Comparison of ENCODE assay signal across 18 cellular contexts in the genomic region with DNA sequence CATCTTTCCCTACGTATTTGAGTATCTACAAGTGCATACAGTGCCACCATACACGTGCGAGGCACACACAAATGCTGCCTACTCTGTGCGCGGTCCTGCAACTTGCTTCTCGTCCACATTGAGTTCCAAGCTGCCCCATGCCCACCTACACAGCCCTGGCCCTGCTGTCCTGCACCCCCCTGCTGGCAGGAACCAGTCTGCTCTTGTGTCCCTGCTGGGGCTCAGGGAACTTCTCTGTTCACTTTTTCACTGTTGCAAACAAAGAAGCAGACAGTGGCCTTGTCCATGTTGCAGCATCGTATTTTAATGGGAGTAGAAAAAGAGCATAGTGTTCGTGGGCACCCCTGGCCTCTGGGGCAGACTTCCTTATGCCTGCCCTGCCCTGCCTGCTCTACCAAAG. TPM values are rescaled to one million over a fixed set of nuclear protein-coding genes. Genes with fewer than 3 reads are reported as not detected.
DNase-seq lines count a peak whose midpoint lies in the region; ATAC-seq, FAIRE-seq and TF ChIP-seq lines count a peak whose summit lies in the region.
"Had no signal": no experiment of that assay in that cellular context is flagged by ENCODE, and none has a peak within 500 bp of the region (broad histone marks: within the 10 kb centered on the region; RNA-seq: fewer than 3 reads in every experiment).

No MANE protein-coding gene starts in this region.

- H3K27ac Mint-ChIP-seq in CD4-positive, alpha-beta T cell = peak overlapping the region; percentile 49
- no peak overlapping the region; a peak in 1 of 7 replicates for H3K27ac Mint-ChIP-seq in H9
- H3K27ac Mint-ChIP-seq: activated CD4-positive, alpha-beta memory T cell treated with anti-CD3 and anti-CD28 coated beads for 36 hours; CD8-positive, alpha-beta T cell; T-helper 2 cell treated with Interferon-gamma antibody and Interleukin-4, amounts not matched to agents 5 μg/mL and 100 μg/mL, for 36 hours had no signal

- CTCF ChIA-PET in CD4-positive, alpha-beta T cell (lab: Charles Lee) = interaction anchor here (3.5 kb wide), 1 partner anchor 16 kb away, joined by 42 read pairs; a partner anchor contains a TSS
- CTCF ChIA-PET in K562 (lab: Yijun Ruan, JAX; ENCODE audit: low intra/inter-chr PET ratio) = no interaction called here

- intact Hi-C loops in CD4-positive, alpha-beta T cell (cut with DNase I, micrococcal nuclease) = no loop called here
- intact Hi-C loops in K562 (cut with micrococcal nuclease) = no loop called here
- intact Hi-C loops in posterior vena cava (cut with DNase I) = no loop called here

- FAIRE-seq in K562 (lab: Jason Lieb, UNC) = no peak
- FAIRE-seq: HTR-8/SVneo, keratinocyte, RCC 7860 had no signal

- H3K79me2 ChIP-seq in K562 (ENCODE audit: control insufficient read depth, insufficient read depth, low read length) (no peaks in the 10 kb centered on the region), trophoblast cell (ENCODE audit: control insufficient read depth, insufficient read depth, low read length, poor library complexity) (no peaks in the 10 kb centered on the region), H9 (ENCODE audit: insufficient read depth, low read length) (no peaks in the 10 kb centered on the region)

- TF ChIP-seq EP300 in K562 (IDR thresholded peaks at IDR 0.05; ENCODE audit: low read length) = no peak

- peaks cover 32% of the 10 kb centered on the region for H3K4me1 Mint-ChIP-seq in CD4-positive, alpha-beta T cell (ENCODE audit: low read depth)
- peaks cover 27 to 30% of the 10 kb centered on the region in 2 experiments for H3K4me1 Mint-ChIP-seq in H9

- H3K9me3 Mint-ChIP-seq in CD4-positive, alpha-beta T cell = no peaks in the 10 kb centered on the region
- H3K9me3 Mint-ChIP-seq in H9 = no peaks in the 10 kb centered on the region
- H3K9me3 Mint-ChIP-seq: activated CD4-positive, alpha-beta memory T cell treated with anti-CD3 and anti-CD28 coated beads for 36 hours; CD8-positive, alpha-beta T cell; T-helper 2 cell treated with Interferon-gamma antibody and Interleukin-4, amounts not matched to agents 5 μg/mL and 100 μg/mL, for 36 hours had no signal

- no peak overlapping the region for H2AK5ac ChIP-seq in trophoblast cell (ENCODE audit: low read length)
- H2AK5ac ChIP-seq in H9 (ENCODE audit: insufficient read length, low read length) = no peak overlapping the region

- H4K91ac ChIP-seq in trophoblast cell (ENCODE audit: low read depth, low read length) (no peak overlapping the region), H9 (ENCODE audit: insufficient read length, low read depth, low read length) (no peak overlapping the region)

- H3K56ac ChIP-seq in H9 (ENCODE audit: insufficient read length, low read depth, low read length) = no peak overlapping the region

- H3K79me1 ChIP-seq in trophoblast cell (ENCODE audit: low read length) (no peaks in the 10 kb centered on the region), H9 (ENCODE audit: insufficient read depth, low read depth, low read length, poor library complexity, severe bottlenecking) (no peaks in the 10 kb centered on the region)

- no peak overlapping the region for H4K5ac ChIP-seq in H9 (ENCODE audit: insufficient read length, low read depth, low read length)

- no peak overlapping the region for H2AFZ ChIP-seq in K562 (ENCODE audit: low read depth, low read length)
- no peak overlapping the region for H2AFZ ChIP-seq in trophoblast cell (ENCODE audit: insufficient read depth, low read length, poor library complexity)
- H2AFZ ChIP-seq in H9 (ENCODE audit: low read length) = no peak overlapping the region

- no peak for TF ChIP-seq CTCF in CD4-positive, alpha-beta T cell (IDR thresholded peaks at IDR 0.05)
- TF ChIP-seq CTCF in K562 (IDR thresholded peaks at IDR 0.05 in 2 of 3, conservative IDR thresholded peaks at IDR 0.05 in 1 of 3; ENCODE audit: insufficient read depth in 2 of 3, low read depth in 1 of 3, low read length in 3 of 3) = no peak
- no peak; the same call in 2 of the 3 replicates for TF ChIP-seq CTCF in H9 (conservative IDR thresholded peaks at IDR 0.05)

- no peak for TF ChIP-seq POLR2A in K562 (conservative IDR thresholded peaks at IDR 0.05)

- no peaks in the 10 kb centered on the region for H4K20me1 ChIP-seq in K562 (replicated peaks; ENCODE audit: control insufficient read depth, insufficient read depth, low read length)
- H4K20me1 ChIP-seq in H9 (ENCODE audit: control insufficient read depth, insufficient read depth, insufficient read length) = no peaks in the 10 kb centered on the region

- in situ Hi-C loops in K562 (cut with MboI) = loop anchor here (25.0 kb wide), 1 partner anchor 835 kb away; no protein-coding TSS in a partner anchor

- H3K23ac ChIP-seq in trophoblast cell (ENCODE audit: low read length) = no peak overlapping the region
- no peak overlapping the region for H3K23ac ChIP-seq in H9 (ENCODE audit: insufficient read length, low read depth, low read length)

- H3K9ac ChIP-seq in K562 (ENCODE audit: insufficient read depth in 1 of 2, low read depth in 2 of 2, low read length in 2 of 2) (0 out of 4 replicates have a peak overlapping the region, but pooled peaks of 1 of the 2 experiments have one; percentile 43), trophoblast cell (ENCODE audit: low read length) (no peak overlapping the region), H9 (ENCODE audit: extremely low read depth, insufficient read length, low read length) (no peak overlapping the region)

- no peak overlapping the region for H2BK12ac ChIP-seq in trophoblast cell (ENCODE audit: low read length)
- H2BK12ac ChIP-seq in H9 (ENCODE audit: insufficient read length, low read depth, low read length) = no peak overlapping the region

- H3K36me3 ChIP-seq in K562 (ENCODE audit: control insufficient read depth, insufficient read depth, low read length) (peaks cover 4% of the 10 kb centered on the region; the same call in 1 of the 3 replicates), trophoblast cell (ENCODE audit: control insufficient read depth in 1 of 2, insufficient read depth in 2 of 2, low read length in 2 of 2) (no peaks in the 10 kb centered on the region)
- H3K36me3 ChIP-seq: cardiac muscle cell had no signal

- peaks cover 8% of the 10 kb centered on the region for H3K36me3 Mint-ChIP-seq in CD4-positive, alpha-beta T cell (ENCODE audit: low read depth)
- no peaks in the 10 kb centered on the region for H3K36me3 Mint-ChIP-seq in H9 (ENCODE audit: insufficient read depth in 1 of 3, low read depth in 3 of 3)
- H3K36me3 Mint-ChIP-seq: activated CD4-positive, alpha-beta memory T cell treated with anti-CD3 and anti-CD28 coated beads for 36 hours had no signal

- WGBS in K562 (ENCODE audit: insufficient coverage, low coverage, missing lambda C conversion rate) = 73% methylated on average over 8 of the region's 8 CpGs
- no CpG with 5 or more reads among the region's 8 CpGs for WGBS in trophoblast cell (ENCODE audit: extremely low coverage, insufficient coverage, insufficient read length)
- WGBS in H9 (ENCODE audit: extremely low coverage, insufficient read length, low lambda C conversion rate) = no CpG with 5 or more reads among the region's 8 CpGs

- H3K27ac ChIP-seq in CD4-positive, alpha-beta T cell (ENCODE audit: low read depth, low read length) = no peak overlapping the region
- H3K27ac ChIP-seq in K562 (ENCODE audit: extremely low read depth, low read depth, low read length) (no peak overlapping the region), trophoblast cell (ENCODE audit: low read depth, low read length) (no peak overlapping the region), H9 (ENCODE audit: insufficient read length, low read depth, low read length) (no peak overlapping the region)
- H3K27ac ChIP-seq: cardiac muscle cell had no signal

- H3K9me3 ChIP-seq in CD4-positive, alpha-beta T cell (ENCODE audit: control insufficient read depth, low read length) = no peaks in the 10 kb centered on the region
- no peaks in the 10 kb centered on the region for H3K9me3 ChIP-seq in K562 (replicated peaks; ENCODE audit: control insufficient read depth, insufficient read depth, low read depth, low read length)
- H3K9me3 ChIP-seq in trophoblast cell (ENCODE audit: insufficient read depth, low read depth, low read length) = no peaks in the 10 kb centered on the region
- no peaks in the 10 kb centered on the region for H3K9me3 ChIP-seq in H9 (ENCODE audit: control insufficient read depth, low read depth, low read length)

- no peak overlapping the region for H3K18ac ChIP-seq in trophoblast cell (ENCODE audit: low read length)
- no peak overlapping the region for H3K18ac ChIP-seq in H9 (ENCODE audit: insufficient read length, low read depth, low read length)

- POLR2A ChIA-PET in CD4-positive, alpha-beta T cell (lab: Charles Lee) = no interaction called here
- POLR2A ChIA-PET in K562 (lab: Yijun Ruan, JAX) = interaction anchor here (0.6 to 0.7 kb wide), 2 partner anchors 17 to 144 kb away, joined by 3 read pairs; no protein-coding TSS in a partner anchor

- no peak overlapping the region for H3K4me3 Mint-ChIP-seq in CD4-positive, alpha-beta T cell
- H3K4me3 Mint-ChIP-seq in H9 = no peak overlapping the region
- H3K4me3 Mint-ChIP-seq: activated CD4-positive, alpha-beta memory T cell treated with anti-CD3 and anti-CD28 coated beads for 36 hours; CD8-positive, alpha-beta T cell; T-helper 2 cell treated with Interferon-gamma antibody and Interleukin-4, amounts not matched to agents 5 μg/mL and 100 μg/mL, for 36 hours had no signal

- no TSS peak for BruUV-seq in K562 (replicated peaks; lab: Mats Ljungman, UMichigan)

- H3K14ac ChIP-seq in trophoblast cell (ENCODE audit: low read length) = no peak overlapping the region
- no peak overlapping the region for H3K14ac ChIP-seq in H9 (ENCODE audit: insufficient read depth, low read length)

- no peak for ATAC-seq in CD4-positive, alpha-beta T cell (ENCODE audit: poor library complexity)
- ATAC-seq in K562 = peak; percentile 31; the same call in 1 of the 3 replicates
- ATAC-seq: CD8-positive, alpha-beta T cell had no signal

- no peaks in the 10 kb centered on the region for H3K27me3 ChIP-seq in CD4-positive, alpha-beta T cell (ENCODE audit: control insufficient read depth, insufficient read depth, low read length)
- H3K27me3 ChIP-seq in K562 (ENCODE audit: control insufficient read depth in 2 of 2, insufficient read depth in 2 of 2, low read length in 2 of 2) (no peaks in the 10 kb centered on the region), trophoblast cell (ENCODE audit: insufficient read depth, low read length) (no peaks in the 10 kb centered on the region), H9 (ENCODE audit: insufficient read depth, low read length) (no peaks in the 10 kb centered on the region)
- H3K27me3 ChIP-seq: cardiac muscle cell had no signal

- H3T11ph ChIP-seq in H9 (ENCODE audit: low read length) = no peak overlapping the region

- H3K27me3 Mint-ChIP-seq in CD4-positive, alpha-beta T cell = no peaks in the 10 kb centered on the region
- peaks cover 4% of the 10 kb centered on the region; the same call in 1 of the 2 replicates for H3K27me3 Mint-ChIP-seq in H9 (ENCODE audit: low read depth)
- H3K27me3 Mint-ChIP-seq: activated CD4-positive, alpha-beta memory T cell treated with anti-CD3 and anti-CD28 coated beads for 36 hours had no signal

- DNase-seq in CD4-positive, alpha-beta T cell = no peak
- DNase-seq in MV-4-11 (lab: John Stamatoyannopoulos, UW) = peak; percentile 69
- no peak for DNase-seq in K562 (ENCODE audit: extremely low read depth in 1 of 4, low spot score in 3 of 4)
- no peak for DNase-seq in trophoblast cell
- DNase-seq in NCI-H2196 treated with DMSO at 0.1 percent for 48 hours (lab: John Stamatoyannopoulos, UW; ENCODE audit: unreplicated experiment) = no peak
- no peak for DNase-seq in H9
- DNase-seq in activated CD4-positive, alpha-beta T cell treated with anti-CD3 and anti-CD28 coated beads, Interleukin-2, amount 50 U/mL, for 48 hours = no peak
- DNase-seq in posterior vena cava (ENCODE audit: low spot score) = no peak
- DNase-seq: activated CD4-positive, alpha-beta memory T cell treated with anti-CD3 and anti-CD28 coated beads for 36 hours; activated gamma-delta T cell treated with Interleukin-2 at 50 U/mL for 16 hours; CD8-positive, alpha-beta T cell; NCI-H1092 treated with DMSO at 0.1 percent for 48 hours; NCI-H345 had no signal

- no peak overlapping the region for H2BK15ac ChIP-seq in H9 (ENCODE audit: low read depth, low read length)

- H3K4me1 ChIP-seq in K562 (replicated peaks in 1 of 2; ENCODE audit: control insufficient read depth in 2 of 2, insufficient read depth in 2 of 2, low read length in 2 of 2) (peaks cover 0 to 19% of the 10 kb centered on the region in 2 experiments; a peak in 2 of 5 replicates), trophoblast cell (ENCODE audit: control insufficient read depth in 1 of 2, insufficient read depth in 2 of 2, low read length in 2 of 2) (no peaks in the 10 kb centered on the region), H9 (ENCODE audit: insufficient read depth, low read length) (peaks cover 5% of the 10 kb centered on the region; the same call in 1 of the 2 replicates)

- H2BK20ac ChIP-seq in H9 (ENCODE audit: low read depth, low read length, poor library complexity, severe bottlenecking) = no peak overlapping the region

- H4K12ac ChIP-seq in trophoblast cell (ENCODE audit: low read depth, low read length) = no peak overlapping the region

- H2BK5ac ChIP-seq in trophoblast cell (ENCODE audit: low read depth, low read length, poor library complexity) (no peak overlapping the region), H9 (ENCODE audit: insufficient read length, low read length) (no peak overlapping the region)

- H4K8ac ChIP-seq in trophoblast cell (ENCODE audit: low read depth, low read length) (no peak overlapping the region), H9 (replicated peaks; ENCODE audit: insufficient read length, low read depth, low read length) (no peak overlapping the region)

- no peak overlapping the region for H3K4me3 ChIP-seq in K562
- H3K4me3 ChIP-seq in trophoblast cell (ENCODE audit: low read depth, low read length) = peak overlapping the region; percentile 31
- H3K4me3 ChIP-seq: cardiac muscle cell had no signal

- no peak for TF ChIP-seq RAD21 in K562 (CRISPR knock-in tag; conservative IDR thresholded peaks at IDR 0.05 in 1 of 2, IDR thresholded peaks at IDR 0.05 in 1 of 2)

- H2BK120ac ChIP-seq in trophoblast cell (ENCODE audit: insufficient read depth, low read length, poor library complexity) (no peak overlapping the region), H9 (ENCODE audit: low read depth, low read length, poor library complexity, severe bottlenecking) (no peak overlapping the region)

- H3K4ac ChIP-seq in trophoblast cell (ENCODE audit: low read depth, low read length) (no peak overlapping the region), H9 (ENCODE audit: low read depth, low read length) (no peak overlapping the region)

- H3K23me2 ChIP-seq in H9 (ENCODE audit: insufficient read length, low read depth, low read length, poor library complexity, severe bottlenecking) = no peaks in the 10 kb centered on the region

- no peaks in the 10 kb centered on the region for H3K9me1 ChIP-seq in K562 (ENCODE audit: control insufficient read depth, insufficient read depth, low read length)

- H3K4me2 ChIP-seq in K562 (ENCODE audit: insufficient read depth, low read length) = no peak overlapping the region
- H3K4me2 ChIP-seq in trophoblast cell (ENCODE audit: low read length) = no peak overlapping the region
- no peak overlapping the region for H3K4me2 ChIP-seq in H9 (ENCODE audit: insufficient read depth, insufficient read length, low read length)

RNA-seq across cellular contexts. Expression of a gene that starts 14.0 kb away (rescaled TPM):
- 10 to 100 TPM; 11.3 to 13.2 TPM for total RNA-seq in CD4-positive, alpha-beta T cell
- 27.6 and 42.4 TPM in 2 replicates for total RNA-seq in K562 (2011; cell fraction: chromatin; rRNA removed; ENCODE audit: low replicate concordance)
- 32.0 and 35.1 TPM in 2 replicates for total RNA-seq in K562 (2011; cell fraction: nucleolus; rRNA removed)
- total RNA-seq in K562 (2011; cell fraction: nucleoplasm; rRNA removed) = 40.3 and 44.9 TPM in 2 replicates
- total RNA-seq in K562 (2014; rRNA removed) (12.1 and 12.3 TPM in 2 replicates), K562 (2014; rRNA removed; fragmentation: Illumina TruSeq; extraction: Trizol) (12.3 and 13.0 TPM in 2 replicates), K562 (2015; rRNA removed; fragmentation: Illumina TruSeq; extraction: Trizol) (15.7 and 16.1 TPM in 2 replicates), K562 (2021) (29.1 and 30.9 TPM in 2 replicates), H9 (2021) (6.1 and 7.5 TPM in 2 replicates), posterior vena cava (100 to 1,000 TPM in 1 of 2 donors, 10 to 100 TPM in 1; 62.3 to 127 TPM)
- polyA plus RNA-seq in K562 (2011; rRNA removed) (3.6 and 4.8 TPM in 2 replicates), K562 (2014; fragmentation: Illumina TruSeq; extraction: Trizol) (17.9 and 19.0 TPM in 2 replicates), K562 (2014; fragmentation: Nextera tagmentation; extraction: Ambion mirVana) (1 to 10 TPM; 2.6 to 3.0 TPM), K562 (2014; rRNA removed) (9.6 and 10.6 TPM in 2 replicates)
- 4.1 and 5.2 TPM in 2 replicates for polyA plus RNA-seq in K562 (2011; cell fraction: cytosol; rRNA removed)
- 7.6 and 13.2 TPM in 2 replicates for polyA plus RNA-seq in K562 (2011; cell fraction: nucleus; rRNA removed)
- polyA plus RNA-seq in K562 (2012) = 16.6 and 17.9 TPM in 2 replicates
- 8.5 and 13.9 TPM in 2 replicates for polyA minus RNA-seq in K562 (2011; rRNA and poly(A)+ RNA removed)
- polyA minus RNA-seq in K562 (2011; cell fraction: cytosol; rRNA and poly(A)+ RNA removed) = 16.5 and 22.4 TPM in 2 replicates
- 4.4 and 5.4 TPM in 2 replicates for polyA minus RNA-seq in K562 (2011; cell fraction: nucleus; rRNA and poly(A)+ RNA removed)
- 0.17 and 0.21 TPM in 2 replicates for polyA plus RNA-seq in trophoblast cell (2013)
